In genomic region chr13:91399189-91400093, GRCh38 we compare ENCODE assay signal across 7 cellular contexts.
DNase-seq lines count a peak whose midpoint lies in the region; ATAC-seq and TF ChIP-seq lines count a peak whose summit lies in the region.

No MANE protein-coding gene starts in this region.

- ATAC-seq in GM19351 (IDR thresholded peaks at IDR 0.05; ENCODE audit: unreplicated experiment), result peak; percentile 7
- peak; percentile 9 for ATAC-seq in HG03139 (IDR thresholded peaks at IDR 0.05; ENCODE audit: unreplicated experiment)

- no peaks in the 10 kb centered on the region for H3K36me3 Mint-ChIP-seq in dendritic cell treated with granulocyte-macrophage colony-stimulating factor and Interleukin-4, amounts not matched to agents 40 ng/mL and 50 ng/mL, for 4 days (ENCODE audit: low read depth)
- H3K36me3 Mint-ChIP-seq in nephron progenitor cell (ENCODE audit: low read depth), result peaks cover 4% of the 10 kb centered on the region

- H3K4me3 Mint-ChIP-seq in dendritic cell treated with granulocyte-macrophage colony-stimulating factor and Interleukin-4, amounts not matched to agents 40 ng/mL and 50 ng/mL, for 4 days, result peak overlapping the region; percentile 74
- H3K4me3 Mint-ChIP-seq in nephron progenitor cell, result peak overlapping the region; percentile 84

- no peaks in the 10 kb centered on the region for H3K9me3 Mint-ChIP-seq in dendritic cell treated with granulocyte-macrophage colony-stimulating factor and Interleukin-4, amounts not matched to agents 40 ng/mL and 50 ng/mL, for 4 days
- H3K9me3 Mint-ChIP-seq in nephron progenitor cell, result peaks cover 12% of the 10 kb centered on the region

- peaks cover 20% of the 10 kb centered on the region for H3K4me1 Mint-ChIP-seq in dendritic cell treated with granulocyte-macrophage colony-stimulating factor and Interleukin-4, amounts not matched to agents 40 ng/mL and 50 ng/mL, for 4 days (ENCODE audit: low read depth)
- H3K4me1 Mint-ChIP-seq in nephron progenitor cell, result peaks cover 38% of the 10 kb centered on the region

- no peak overlapping the region for H3K27ac Mint-ChIP-seq in dendritic cell treated with granulocyte-macrophage colony-stimulating factor and Interleukin-4, amounts not matched to agents 40 ng/mL and 50 ng/mL, for 4 days
- no peak overlapping the region for H3K27ac Mint-ChIP-seq in nephron progenitor cell

- no peak for TF ChIP-seq CTCF in nephron progenitor cell (IDR thresholded peaks at IDR 0.05)

- H3K27me3 Mint-ChIP-seq in dendritic cell treated with granulocyte-macrophage colony-stimulating factor and Interleukin-4, amounts not matched to agents 40 ng/mL and 50 ng/mL, for 4 days, result peaks cover 58% of the 10 kb centered on the region
- H3K27me3 Mint-ChIP-seq in nephron progenitor cell (ENCODE audit: low read depth, poor library complexity), result peaks cover 76% of the 10 kb centered on the region

- intact Hi-C loops in dendritic cell treated with granulocyte-macrophage colony-stimulating factor and Interleukin-4, amounts not matched to agents 40 ng/mL and 50 ng/mL, for 4 days (cut with micrococcal nuclease), result loop anchor here (2.0 kb wide), 1 partner anchor 53 kb away; the partner anchor contains the start of gene MIR17HG

- DNase-seq in nephron progenitor cell, result no peak
- no peak for DNase-seq in NCI-H526 treated with DMSO at 0.1 percent for 48 hours (lab: John Stamatoyannopoulos, UW)
- no peak for DNase-seq in SHP77 (lab: John Stamatoyannopoulos, UW)
- no peak for DNase-seq in effector CD4-positive, alpha-beta T cell
